Comparison of ENCODE assay signal across 1 cellular context in the genomic region with DNA sequence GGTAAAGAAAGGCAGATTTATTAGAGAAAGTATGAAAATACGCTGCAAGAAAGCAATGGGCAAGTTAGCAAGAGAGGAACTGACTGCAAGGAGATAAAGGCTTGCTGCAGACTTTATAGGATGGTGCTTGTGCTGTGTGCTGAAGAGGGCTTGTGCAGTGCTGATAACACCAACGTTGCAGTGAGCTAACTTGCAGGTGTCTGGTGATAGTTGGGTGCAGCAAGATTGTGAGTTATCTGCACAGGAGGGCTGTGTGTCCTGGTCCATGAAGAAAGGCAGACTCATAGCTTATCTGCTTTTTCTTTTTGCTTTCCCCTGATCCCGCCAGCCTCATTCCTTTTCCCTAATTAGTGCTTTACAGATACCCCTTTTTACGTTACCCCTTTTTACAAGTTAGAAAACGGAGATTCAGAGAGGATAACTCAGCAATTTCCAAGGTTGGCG.
TF ChIP-seq lines count a peak whose summit lies in the region.

No MANE protein-coding gene starts in this region.

TF ChIP-seq in K562, 482 proteins besides CTCF, POLR2A, EP300 and RAD21 (continued from another document and continues in another):
- TF ChIP-seq, protein P1, sequence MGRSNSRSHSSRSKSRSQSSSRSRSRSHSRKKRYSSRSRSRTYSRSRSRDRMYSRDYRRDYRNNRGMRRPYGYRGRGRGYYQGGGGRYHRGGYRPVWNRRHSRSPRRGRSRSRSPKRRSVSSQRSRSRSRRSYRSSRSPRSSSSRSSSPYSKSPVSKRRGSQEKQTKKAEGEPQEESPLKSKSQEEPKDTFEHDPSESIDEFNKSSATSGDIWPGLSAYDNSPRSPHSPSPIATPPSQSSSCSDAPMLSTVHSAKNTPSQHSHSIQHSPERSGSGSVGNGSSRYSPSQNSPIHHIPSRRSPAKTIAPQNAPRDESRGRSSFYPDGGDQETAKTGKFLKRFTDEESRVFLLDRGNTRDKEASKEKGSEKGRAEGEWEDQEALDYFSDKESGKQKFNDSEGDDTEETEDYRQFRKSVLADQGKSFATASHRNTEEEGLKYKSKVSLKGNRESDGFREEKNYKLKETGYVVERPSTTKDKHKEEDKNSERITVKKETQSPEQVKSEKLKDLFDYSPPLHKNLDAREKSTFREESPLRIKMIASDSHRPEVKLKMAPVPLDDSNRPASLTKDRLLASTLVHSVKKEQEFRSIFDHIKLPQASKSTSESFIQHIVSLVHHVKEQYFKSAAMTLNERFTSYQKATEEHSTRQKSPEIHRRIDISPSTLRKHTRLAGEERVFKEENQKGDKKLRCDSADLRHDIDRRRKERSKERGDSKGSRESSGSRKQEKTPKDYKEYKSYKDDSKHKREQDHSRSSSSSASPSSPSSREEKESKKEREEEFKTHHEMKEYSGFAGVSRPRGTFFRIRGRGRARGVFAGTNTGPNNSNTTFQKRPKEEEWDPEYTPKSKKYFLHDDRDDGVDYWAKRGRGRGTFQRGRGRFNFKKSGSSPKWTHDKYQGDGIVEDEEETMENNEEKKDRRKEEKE (IDR thresholded peaks at IDR 0.05; ENCODE audit: borderline replicate concordance in 1 of 2, control insufficient read depth in 1 of 2, low read depth in 2 of 2, low read length in 1 of 2), result peak in 1 of 2 experiments; percentile 51; a peak in 1 of 4 replicates
- peak; percentile 96 for TF ChIP-seq DMBX1 (CRISPR knock-in tag; IDR thresholded peaks at IDR 0.05; ENCODE audit: borderline replicate concordance)
- TF ChIP-seq ZNF184 (CRISPR knock-in tag; IDR thresholded peaks at IDR 0.05), result no peak
- TF ChIP-seq, protein P2, sequence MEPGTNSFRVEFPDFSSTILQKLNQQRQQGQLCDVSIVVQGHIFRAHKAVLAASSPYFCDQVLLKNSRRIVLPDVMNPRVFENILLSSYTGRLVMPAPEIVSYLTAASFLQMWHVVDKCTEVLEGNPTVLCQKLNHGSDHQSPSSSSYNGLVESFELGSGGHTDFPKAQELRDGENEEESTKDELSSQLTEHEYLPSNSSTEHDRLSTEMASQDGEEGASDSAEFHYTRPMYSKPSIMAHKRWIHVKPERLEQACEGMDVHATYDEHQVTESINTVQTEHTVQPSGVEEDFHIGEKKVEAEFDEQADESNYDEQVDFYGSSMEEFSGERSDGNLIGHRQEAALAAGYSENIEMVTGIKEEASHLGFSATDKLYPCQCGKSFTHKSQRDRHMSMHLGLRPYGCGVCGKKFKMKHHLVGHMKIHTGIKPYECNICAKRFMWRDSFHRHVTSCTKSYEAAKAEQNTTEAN (CRISPR knock-in tag; IDR thresholded peaks at IDR 0.05), result no peak
- TF ChIP-seq, protein P3, sequence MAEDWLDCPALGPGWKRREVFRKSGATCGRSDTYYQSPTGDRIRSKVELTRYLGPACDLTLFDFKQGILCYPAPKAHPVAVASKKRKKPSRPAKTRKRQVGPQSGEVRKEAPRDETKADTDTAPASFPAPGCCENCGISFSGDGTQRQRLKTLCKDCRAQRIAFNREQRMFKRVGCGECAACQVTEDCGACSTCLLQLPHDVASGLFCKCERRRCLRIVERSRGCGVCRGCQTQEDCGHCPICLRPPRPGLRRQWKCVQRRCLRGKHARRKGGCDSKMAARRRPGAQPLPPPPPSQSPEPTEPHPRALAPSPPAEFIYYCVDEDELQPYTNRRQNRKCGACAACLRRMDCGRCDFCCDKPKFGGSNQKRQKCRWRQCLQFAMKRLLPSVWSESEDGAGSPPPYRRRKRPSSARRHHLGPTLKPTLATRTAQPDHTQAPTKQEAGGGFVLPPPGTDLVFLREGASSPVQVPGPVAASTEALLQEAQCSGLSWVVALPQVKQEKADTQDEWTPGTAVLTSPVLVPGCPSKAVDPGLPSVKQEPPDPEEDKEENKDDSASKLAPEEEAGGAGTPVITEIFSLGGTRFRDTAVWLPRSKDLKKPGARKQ (CRISPR knock-in tag; IDR thresholded peaks at IDR 0.05), result no peak
- no peak for TF ChIP-seq BCL6 (CRISPR knock-in tag; IDR thresholded peaks at IDR 0.05)
- TF ChIP-seq SMARCA5 (IDR thresholded peaks at IDR 0.05), result no peak
- TF ChIP-seq, protein P4, sequence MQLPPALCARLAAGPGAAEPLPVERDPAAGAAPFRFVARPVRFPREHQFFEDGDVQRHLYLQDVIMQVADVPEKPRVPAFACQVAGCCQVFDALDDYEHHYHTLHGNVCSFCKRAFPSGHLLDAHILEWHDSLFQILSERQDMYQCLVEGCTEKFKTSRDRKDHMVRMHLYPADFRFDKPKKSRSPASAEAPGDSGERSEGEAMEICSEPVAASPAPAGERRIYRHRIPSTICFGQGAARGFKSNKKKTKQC (CRISPR knock-in tag; IDR thresholded peaks at IDR 0.05), result no peak
- no peak for TF ChIP-seq FOS (IDR thresholded peaks at IDR 0.05; ENCODE audit: extremely low read depth, insufficient read length)
- peak; percentile 85 for TF ChIP-seq HMGN3 (IDR thresholded peaks at IDR 0.05; ENCODE audit: borderline replicate concordance, extremely low read depth, insufficient read length, low read depth, low read length)
- TF ChIP-seq STAG1 (CRISPR knock-in tag; IDR thresholded peaks at IDR 0.05; ENCODE audit: borderline replicate concordance), result no peak
- TF ChIP-seq BRD4 (IDR thresholded peaks at IDR 0.05), result no peak
- TF ChIP-seq ZNF695 (CRISPR knock-in tag; IDR thresholded peaks at IDR 0.05), result no peak
- TF ChIP-seq GABPA (tag; conservative IDR thresholded peaks at IDR 0.05; ENCODE audit: low read depth), result no peak
- no peak for TF ChIP-seq SIN3B (IDR thresholded peaks at IDR 0.05; ENCODE audit: low read depth)
- no peak for TF ChIP-seq RBM39 (optimal IDR thresholded peaks at IDR 0.05; ENCODE audit: low read depth, low read length)
- no peak for TF ChIP-seq ZNF780A (CRISPR knock-in tag; IDR thresholded peaks at IDR 0.05)
- TF ChIP-seq, protein P5, sequence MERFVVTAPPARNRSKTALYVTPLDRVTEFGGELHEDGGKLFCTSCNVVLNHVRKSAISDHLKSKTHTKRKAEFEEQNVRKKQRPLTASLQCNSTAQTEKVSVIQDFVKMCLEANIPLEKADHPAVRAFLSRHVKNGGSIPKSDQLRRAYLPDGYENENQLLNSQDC (CRISPR knock-in tag; IDR thresholded peaks at IDR 0.05), result 0 out of 2 replicates have a peak, but pooled peaks have one; percentile 38
- TF ChIP-seq NR2F6 (CRISPR knock-in tag; IDR thresholded peaks at IDR 0.05), result no peak
- no peak for TF ChIP-seq ZNF444 (CRISPR knock-in tag; IDR thresholded peaks at IDR 0.05)
- TF ChIP-seq, protein P6, sequence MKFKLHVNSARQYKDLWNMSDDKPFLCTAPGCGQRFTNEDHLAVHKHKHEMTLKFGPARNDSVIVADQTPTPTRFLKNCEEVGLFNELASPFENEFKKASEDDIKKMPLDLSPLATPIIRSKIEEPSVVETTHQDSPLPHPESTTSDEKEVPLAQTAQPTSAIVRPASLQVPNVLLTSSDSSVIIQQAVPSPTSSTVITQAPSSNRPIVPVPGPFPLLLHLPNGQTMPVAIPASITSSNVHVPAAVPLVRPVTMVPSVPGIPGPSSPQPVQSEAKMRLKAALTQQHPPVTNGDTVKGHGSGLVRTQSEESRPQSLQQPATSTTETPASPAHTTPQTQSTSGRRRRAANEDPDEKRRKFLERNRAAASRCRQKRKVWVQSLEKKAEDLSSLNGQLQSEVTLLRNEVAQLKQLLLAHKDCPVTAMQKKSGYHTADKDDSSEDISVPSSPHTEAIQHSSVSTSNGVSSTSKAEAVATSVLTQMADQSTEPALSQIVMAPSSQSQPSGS (CRISPR knock-in tag; IDR thresholded peaks at IDR 0.05), result no peak
- TF ChIP-seq ZC3H11A (IDR thresholded peaks at IDR 0.05; ENCODE audit: low read depth, low read length), result no peak
- TF ChIP-seq, protein P7, sequence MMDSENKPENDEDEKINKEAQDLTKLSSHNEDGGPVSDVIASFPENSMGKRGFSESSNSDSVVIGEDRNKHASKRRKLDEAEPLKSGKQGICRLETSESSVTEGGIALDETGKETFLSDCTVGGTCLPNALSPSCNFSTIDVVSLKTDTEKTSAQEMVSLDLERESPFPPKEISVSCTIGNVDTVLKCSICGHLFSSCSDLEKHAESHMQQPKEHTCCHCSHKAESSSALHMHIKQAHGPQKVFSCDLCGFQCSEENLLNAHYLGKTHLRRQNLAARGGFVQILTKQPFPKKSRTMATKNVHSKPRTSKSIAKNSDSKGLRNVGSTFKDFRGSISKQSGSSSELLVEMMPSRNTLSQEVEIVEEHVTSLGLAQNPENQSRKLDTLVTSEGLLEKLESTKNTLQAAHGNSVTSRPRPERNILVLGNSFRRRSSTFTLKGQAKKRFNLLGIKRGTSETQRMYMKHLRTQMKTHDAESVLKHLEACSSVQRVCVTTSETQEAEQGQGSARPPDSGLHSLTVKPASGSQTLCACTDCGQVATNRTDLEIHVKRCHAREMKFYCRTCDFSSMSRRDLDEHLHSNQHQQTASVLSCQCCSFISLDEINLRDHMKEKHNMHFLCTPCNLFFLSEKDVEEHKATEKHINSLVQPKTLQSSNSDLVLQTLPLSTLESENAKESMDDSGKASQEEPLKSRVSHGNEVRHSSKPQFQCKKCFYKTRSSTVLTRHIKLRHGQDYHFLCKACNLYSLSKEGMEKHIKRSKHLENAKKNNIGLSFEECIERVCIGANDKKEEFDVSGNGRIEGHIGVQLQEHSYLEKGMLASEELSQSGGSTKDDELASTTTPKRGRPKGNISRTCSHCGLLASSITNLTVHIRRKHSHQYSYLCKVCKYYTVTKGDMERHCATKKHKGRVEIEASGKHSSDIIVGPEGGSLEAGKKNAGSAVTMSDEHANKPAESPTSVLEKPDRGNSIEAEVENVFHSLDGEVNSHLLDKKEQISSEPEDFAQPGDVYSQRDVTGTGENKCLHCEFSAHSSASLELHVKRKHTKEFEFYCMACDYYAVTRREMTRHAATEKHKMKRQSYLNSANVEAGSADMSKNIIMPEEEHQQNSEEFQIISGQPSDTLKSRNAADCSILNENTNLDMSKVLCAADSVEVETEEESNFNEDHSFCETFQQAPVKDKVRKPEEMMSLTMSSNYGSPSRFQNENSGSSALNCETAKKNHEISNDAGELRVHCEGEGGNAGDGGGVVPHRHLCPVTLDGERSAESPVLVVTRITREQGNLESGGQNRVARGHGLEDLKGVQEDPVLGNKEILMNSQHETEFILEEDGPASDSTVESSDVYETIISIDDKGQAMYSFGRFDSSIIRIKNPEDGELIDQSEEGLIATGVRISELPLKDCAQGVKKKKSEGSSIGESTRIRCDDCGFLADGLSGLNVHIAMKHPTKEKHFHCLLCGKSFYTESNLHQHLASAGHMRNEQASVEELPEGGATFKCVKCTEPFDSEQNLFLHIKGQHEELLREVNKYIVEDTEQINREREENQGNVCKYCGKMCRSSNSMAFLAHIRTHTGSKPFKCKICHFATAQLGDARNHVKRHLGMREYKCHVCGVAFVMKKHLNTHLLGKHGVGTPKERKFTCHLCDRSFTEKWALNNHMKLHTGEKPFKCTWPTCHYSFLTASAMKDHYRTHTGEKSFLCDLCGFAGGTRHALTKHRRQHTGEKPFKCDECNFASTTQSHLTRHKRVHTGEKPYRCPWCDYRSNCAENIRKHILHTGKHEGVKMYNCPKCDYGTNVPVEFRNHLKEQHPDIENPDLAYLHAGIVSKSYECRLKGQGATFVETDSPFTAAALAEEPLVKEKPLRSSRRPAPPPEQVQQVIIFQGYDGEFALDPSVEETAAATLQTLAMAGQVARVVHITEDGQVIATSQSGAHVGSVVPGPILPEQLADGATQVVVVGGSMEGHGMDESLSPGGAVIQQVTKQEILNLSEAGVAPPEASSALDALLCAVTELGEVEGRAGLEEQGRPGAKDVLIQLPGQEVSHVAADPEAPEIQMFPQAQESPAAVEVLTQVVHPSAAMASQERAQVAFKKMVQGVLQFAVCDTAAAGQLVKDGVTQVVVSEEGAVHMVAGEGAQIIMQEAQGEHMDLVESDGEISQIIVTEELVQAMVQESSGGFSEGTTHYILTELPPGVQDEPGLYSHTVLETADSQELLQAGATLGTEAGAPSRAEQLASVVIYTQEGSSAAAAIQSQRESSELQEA (IDR thresholded peaks at IDR 0.05; ENCODE audit: low read depth), result no peak
- TF ChIP-seq, protein P8, sequence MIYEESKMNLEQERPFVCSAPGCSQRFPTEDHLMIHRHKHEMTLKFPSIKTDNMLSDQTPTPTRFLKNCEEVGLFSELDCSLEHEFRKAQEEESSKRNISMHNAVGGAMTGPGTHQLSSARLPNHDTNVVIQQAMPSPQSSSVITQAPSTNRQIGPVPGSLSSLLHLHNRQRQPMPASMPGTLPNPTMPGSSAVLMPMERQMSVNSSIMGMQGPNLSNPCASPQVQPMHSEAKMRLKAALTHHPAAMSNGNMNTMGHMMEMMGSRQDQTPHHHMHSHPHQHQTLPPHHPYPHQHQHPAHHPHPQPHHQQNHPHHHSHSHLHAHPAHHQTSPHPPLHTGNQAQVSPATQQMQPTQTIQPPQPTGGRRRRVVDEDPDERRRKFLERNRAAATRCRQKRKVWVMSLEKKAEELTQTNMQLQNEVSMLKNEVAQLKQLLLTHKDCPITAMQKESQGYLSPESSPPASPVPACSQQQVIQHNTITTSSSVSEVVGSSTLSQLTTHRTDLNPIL (CRISPR knock-in tag; IDR thresholded peaks at IDR 0.05), result no peak
- TF ChIP-seq SOX6 (IDR thresholded peaks at IDR 0.05), result peak; percentile 97
- TF ChIP-seq FOXK2 (conservative IDR thresholded peaks at IDR 0.05 in 1 of 2, IDR thresholded peaks at IDR 0.05 in 1 of 2; ENCODE audit: low read depth in 2 of 2), result no peak
- no peak for TF ChIP-seq KAT8 (IDR thresholded peaks at IDR 0.05; ENCODE audit: low read depth)
- no peak for TF ChIP-seq TAF7 (tag; IDR thresholded peaks at IDR 0.05)
- TF ChIP-seq, protein P9, sequence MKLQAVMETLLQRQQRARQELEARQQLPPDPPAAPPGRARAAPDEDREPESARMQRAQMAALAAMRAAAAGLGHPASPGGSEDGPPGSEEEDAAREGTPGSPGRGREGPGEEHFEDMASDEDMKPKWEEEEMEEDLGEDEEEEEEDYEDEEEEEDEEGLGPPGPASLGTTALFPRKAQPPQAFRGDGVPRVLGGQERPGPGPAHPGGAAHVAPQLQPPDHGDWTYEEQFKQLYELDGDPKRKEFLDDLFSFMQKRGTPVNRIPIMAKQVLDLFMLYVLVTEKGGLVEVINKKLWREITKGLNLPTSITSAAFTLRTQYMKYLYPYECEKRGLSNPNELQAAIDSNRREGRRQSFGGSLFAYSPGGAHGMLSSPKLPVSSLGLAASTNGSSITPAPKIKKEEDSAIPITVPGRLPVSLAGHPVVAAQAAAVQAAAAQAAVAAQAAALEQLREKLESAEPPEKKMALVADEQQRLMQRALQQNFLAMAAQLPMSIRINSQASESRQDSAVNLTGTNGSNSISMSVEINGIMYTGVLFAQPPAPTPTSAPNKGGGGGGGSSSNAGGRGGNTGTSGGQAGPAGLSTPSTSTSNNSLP (IDR thresholded peaks at IDR 0.05; ENCODE audit: borderline replicate concordance, low read depth, low read length), result peak; percentile 67; the same call in 1 of the 2 replicates
- TF ChIP-seq ZNF347 (CRISPR knock-in tag; IDR thresholded peaks at IDR 0.05; ENCODE audit: low read depth), result no peak
- no peak for TF ChIP-seq BRD9 (IDR thresholded peaks at IDR 0.05; ENCODE audit: low read depth, partially characterized antibody)
- no peak for TF ChIP-seq SUPT5H (IDR thresholded peaks at IDR 0.05)
- TF ChIP-seq ARHGAP35 (IDR thresholded peaks at IDR 0.05; ENCODE audit: partially characterized antibody), result no peak
- peak; percentile 46 for TF ChIP-seq NEUROD1 (IDR thresholded peaks at IDR 0.05; ENCODE audit: borderline replicate concordance, low read depth, low read length, partially characterized antibody)
- no peak for TF ChIP-seq ZNF140 (CRISPR knock-in tag; IDR thresholded peaks at IDR 0.05)
- no peak for TF ChIP-seq FOXJ3 (CRISPR knock-in tag; IDR thresholded peaks at IDR 0.05)
- TF ChIP-seq ZNF146 (CRISPR knock-in tag; IDR thresholded peaks at IDR 0.05; ENCODE audit: unreplicated experiment), result no peak
- no peak for TF ChIP-seq ZSCAN32 (CRISPR knock-in tag; IDR thresholded peaks at IDR 0.05)
- no peak for TF ChIP-seq HOXB6 (CRISPR knock-in tag; IDR thresholded peaks at IDR 0.05; ENCODE audit: borderline replicate concordance)
- peak; percentile 76 for TF ChIP-seq NFE2 (IDR thresholded peaks at IDR 0.05; ENCODE audit: low read depth)
- peak; percentile 100 for TF ChIP-seq TCF3 (CRISPR knock-in tag; IDR thresholded peaks at IDR 0.05)
